15 cellular contexts compared by ENCODE assay signal in genomic region chr2:120503793-120504571, GRCh38.
DNase-seq lines count a peak whose midpoint lies in the region; ATAC-seq and TF ChIP-seq lines count a peak whose summit lies in the region.
"Had no signal": no experiment of that assay in that cellular context is flagged by ENCODE, and none has a peak within 500 bp of the region (broad histone marks: within the 10 kb centered on the region; RNA-seq: fewer than 3 reads in every experiment).

No MANE protein-coding gene starts in this region.

- no peaks in the 10 kb centered on the region for H3K79me1 ChIP-seq in H9 (ENCODE audit: insufficient read depth, low read depth, low read length, poor library complexity, severe bottlenecking)

- peaks cover 0 to 2% of the 10 kb centered on the region in 2 experiments; a peak in 1 of 4 replicates for H3K4me1 Mint-ChIP-seq in H9
- no peaks in the 10 kb centered on the region for H3K4me1 Mint-ChIP-seq in stimulated activated memory B cell treated with anti-CD40 and anti-IgM and Interleukin-4, amounts not matched to agents 10 μg/mL and 1 μg/mL and 100 μg/mL, for 72 hours

- H4K91ac ChIP-seq in H9 (ENCODE audit: insufficient read length, low read depth, low read length): no peak overlapping the region

- no peaks in the 10 kb centered on the region for H3K23me2 ChIP-seq in H9 (ENCODE audit: insufficient read length, low read depth, low read length, poor library complexity, severe bottlenecking)

- H3K27ac ChIP-seq in H9 (ENCODE audit: insufficient read length, low read depth, low read length): no peak overlapping the region
- peak overlapping the region; percentile 86 to 90 for H3K27ac ChIP-seq in liver (ENCODE audit: low read depth in 1 of 2, low read length in 2 of 2)

- peak overlapping the region; percentile 70 for H3K18ac ChIP-seq in H9 (ENCODE audit: insufficient read length, low read depth, low read length)

- no peak overlapping the region for H3K4me2 ChIP-seq in H9 (ENCODE audit: insufficient read depth, insufficient read length, low read length)

- no peaks in the 10 kb centered on the region for H3K79me2 ChIP-seq in H9 (ENCODE audit: insufficient read depth, low read length)

- H3K9me3 ChIP-seq in H9 (ENCODE audit: control insufficient read depth, low read depth, low read length) (no peaks in the 10 kb centered on the region), liver (ENCODE audit: control insufficient read depth in 4 of 4, low read length in 3 of 4) (no peaks in the 10 kb centered on the region)

- H3K4me3 ChIP-seq in liver (ENCODE audit: low read depth in 1 of 3, low read length in 3 of 3): no peak overlapping the region

- H2BK20ac ChIP-seq in H9 (ENCODE audit: low read depth, low read length, poor library complexity, severe bottlenecking): no peak overlapping the region

- no peak overlapping the region; a peak in 1 of 7 replicates for H3K27ac Mint-ChIP-seq in H9
- no peak overlapping the region for H3K27ac Mint-ChIP-seq in stimulated activated memory B cell treated with anti-CD40 and anti-IgM and Interleukin-4, amounts not matched to agents 10 μg/mL and 1 μg/mL and 100 μg/mL, for 72 hours

- no peak overlapping the region for H4K8ac ChIP-seq in H9 (replicated peaks; ENCODE audit: insufficient read length, low read depth, low read length)

- H3K4ac ChIP-seq in H9 (ENCODE audit: low read depth, low read length): no peak overlapping the region

- H3K14ac ChIP-seq in H9 (ENCODE audit: insufficient read depth, low read length): peak overlapping the region; percentile 74

- H3K27me3 Mint-ChIP-seq in H9 (ENCODE audit: low read depth): peaks cover 91% of the 10 kb centered on the region
- H3K27me3 Mint-ChIP-seq in stimulated activated memory B cell treated with anti-CD40 and anti-IgM and Interleukin-4, amounts not matched to agents 10 μg/mL and 1 μg/mL and 100 μg/mL, for 72 hours: peaks cover 13% of the 10 kb centered on the region

- peak; percentile 82 for DNase-seq in AG08395 (ENCODE audit: low spot score)
- DNase-seq in H9: no peak
- peak; percentile 71 for DNase-seq in dermis blood vessel endothelial cell
- DNase-seq in NCI-H2081 treated with DMSO at 0.1 percent for 48 hours (lab: John Stamatoyannopoulos, UW): no peak
- DNase-seq in activated CD4-positive, alpha-beta T cell treated with anti-CD3 and anti-CD28 coated beads for 48 hours: no peak
- no peak for DNase-seq in middle frontal gyrus (ENCODE audit: extremely low spot score, low spot score)
- DNase-seq: activated naive CD4-positive, alpha-beta T cell treated with anti-CD3 and anti-CD28 coated beads, Interleukin-2, amount 50 U/mL, for 16 hours; C1 segment of cervical spinal cord; foreskin melanocyte; kidney glomerular epithelial cell; NCI-H146; nucleus accumbens; T1000 had no signal

- no peak overlapping the region for H2BK12ac ChIP-seq in H9 (ENCODE audit: insufficient read length, low read depth, low read length)

- no peak for TF ChIP-seq CTCF in H9 (conservative IDR thresholded peaks at IDR 0.05)
- peak; percentile 58 for TF ChIP-seq CTCF in liver (IDR thresholded peaks at IDR 0.05; ENCODE audit: low read depth, low read length, missing input control)

- no CpG with 5 or more reads among the region's 23 CpGs for WGBS in H9 (ENCODE audit: extremely low coverage, insufficient read length, low lambda C conversion rate)
- 28% methylated on average over 23 of the region's 23 CpGs for WGBS in liver

- H4K5ac ChIP-seq in H9 (ENCODE audit: insufficient read length, low read depth, low read length): no peak overlapping the region

- H2AK5ac ChIP-seq in H9 (ENCODE audit: insufficient read length, low read length): no peak overlapping the region

- H3K36me3 ChIP-seq in liver (ENCODE audit: control insufficient read depth in 4 of 4, insufficient read depth in 3 of 4, low read depth in 1 of 4, low read length in 3 of 4): no peaks in the 10 kb centered on the region

- H2AFZ ChIP-seq in H9 (ENCODE audit: low read length): no peak overlapping the region

- H3K4me1 ChIP-seq in H9 (ENCODE audit: insufficient read depth, low read length) (no peaks in the 10 kb centered on the region), liver (ENCODE audit: control insufficient read depth in 4 of 4, insufficient read depth in 4 of 4, low read length in 3 of 4) (peaks cover 5 to 34% (median 12%) of the 10 kb centered on the region in 4 donors)

- H2BK120ac ChIP-seq in H9 (ENCODE audit: low read depth, low read length, poor library complexity, severe bottlenecking): no peak overlapping the region

- no peaks in the 10 kb centered on the region for H3K36me3 Mint-ChIP-seq in H9 (ENCODE audit: insufficient read depth in 1 of 3, low read depth in 3 of 3)
- H3K36me3 Mint-ChIP-seq in stimulated activated memory B cell treated with anti-CD40 and anti-IgM and Interleukin-4, amounts not matched to agents 10 μg/mL and 1 μg/mL and 100 μg/mL, for 72 hours: no peaks in the 10 kb centered on the region

- H3T11ph ChIP-seq in H9 (ENCODE audit: low read length): no peak overlapping the region

- H3K9me3 Mint-ChIP-seq in H9: no peaks in the 10 kb centered on the region; a peak in 1 of 5 replicates
- no peaks in the 10 kb centered on the region for H3K9me3 Mint-ChIP-seq in stimulated activated memory B cell treated with anti-CD40 and anti-IgM and Interleukin-4, amounts not matched to agents 10 μg/mL and 1 μg/mL and 100 μg/mL, for 72 hours

- no peak overlapping the region for H3K9ac ChIP-seq in H9 (ENCODE audit: extremely low read depth, insufficient read length, low read length)
- H3K9ac ChIP-seq in liver (ENCODE audit: low read depth in 1 of 2, low read length in 2 of 2): peak overlapping the region in 1 of 2 donors; percentile 5

- no peak overlapping the region for H2BK5ac ChIP-seq in H9 (ENCODE audit: insufficient read length, low read length)

- ATAC-seq in stimulated activated memory B cell treated with anti-CD40 and anti-IgM and Interleukin-4, amounts not matched to agents 10 μg/mL and 1 μg/mL and 100 μg/mL, for 72 hours: no peak

- H3K23ac ChIP-seq in H9 (ENCODE audit: insufficient read length, low read depth, low read length): no peak overlapping the region

- no peaks in the 10 kb centered on the region for H4K20me1 ChIP-seq in H9 (ENCODE audit: control insufficient read depth, insufficient read depth, insufficient read length)

- peak; percentile 83 to 91 for TF ChIP-seq RAD21 in liver (IDR thresholded peaks at IDR 0.05)

- no peaks in the 10 kb centered on the region for H3K27me3 ChIP-seq in H9 (ENCODE audit: insufficient read depth, low read length)
- H3K27me3 ChIP-seq in liver (ENCODE audit: control insufficient read depth in 4 of 4, insufficient read depth in 4 of 4, low read length in 3 of 4): no peaks in the 10 kb centered on the region

- no peak overlapping the region for H2BK15ac ChIP-seq in H9 (ENCODE audit: low read depth, low read length)

- H3K4me3 Mint-ChIP-seq in H9: no peak overlapping the region
- no peak overlapping the region for H3K4me3 Mint-ChIP-seq in stimulated activated memory B cell treated with anti-CD40 and anti-IgM and Interleukin-4, amounts not matched to agents 10 μg/mL and 1 μg/mL and 100 μg/mL, for 72 hours

- no peak overlapping the region for H3K56ac ChIP-seq in H9 (ENCODE audit: insufficient read length, low read depth, low read length)

TF ChIP-seq in liver, 16 proteins besides CTCF, POLR2A, EP300 and RAD21 (continues in another document):
- TF ChIP-seq MAX (IDR thresholded peaks at IDR 0.05) (peak; percentile 98), FOXA2 (IDR thresholded peaks at IDR 0.05) (peak; percentile 90), GABPA (IDR thresholded peaks at IDR 0.05 in 1 of 2, conservative IDR thresholded peaks at IDR 0.05 in 1 of 2) (peak in 1 of 2 donors; percentile 67), NR2F2 (IDR thresholded peaks at IDR 0.05) (peak; percentile 89), HNF4A (conservative IDR thresholded peaks at IDR 0.05) (peak; percentile 98), RXRA (IDR thresholded peaks at IDR 0.05) (peak; percentile 100), SP1 (IDR thresholded peaks at IDR 0.05) (peak; percentile 99), EGR1 (IDR thresholded peaks at IDR 0.05; ENCODE audit: low read depth in 2 of 2) (peak in 1 of 2 donors; percentile 76), REST (IDR thresholded peaks at IDR 0.05) (peak; percentile 85)

Comparison
In these comparisons a context has a peak if more than half of its experiments do, and no peak if none do; other contexts are left out.
1. DNase-seq: peak in AG08395 (single experiment) and dermis blood vessel endothelial cell (single experiment); none in H9 (single experiment), NCI-H2081 treated with DMSO at 0.1 percent for 48 hours (single experiment), activated CD4-positive, alpha-beta T cell treated with anti-CD3 and anti-CD28 coated beads for 48 hours (single experiment) and middle frontal gyrus (single experiment).